In genomic region chr17:50169121-50169764, GRCh38 we compare ENCODE assay signal across 8 cellular contexts. TPM values are rescaled to one million over a fixed set of nuclear protein-coding genes. Genes with fewer than 3 reads are reported as not detected.
DNase-seq lines count a peak whose midpoint lies in the region; ATAC-seq, FAIRE-seq and TF ChIP-seq lines count a peak whose summit lies in the region.

No MANE protein-coding gene starts in this region.

- no peak for TF ChIP-seq POLR2A in A549 (IDR thresholded peaks at IDR 0.05; ENCODE audit: low read length)
- no peak for TF ChIP-seq POLR2A in upper lobe of left lung (IDR thresholded peaks at IDR 0.05)

- ATAC-seq in A549 (peak; percentile 49 to 77), upper lobe of left lung (ENCODE audit: low FRiP score in 2 of 2) (peak; percentile 71 to 79), GM21723 (IDR thresholded peaks at IDR 0.05; ENCODE audit: unreplicated experiment) (no peak)
- ATAC-seq in activated CD4-positive, alpha-beta T cell treated with anti-CD3 and anti-CD28 coated beads for 36 hours = peak; percentile 77

- H3K4me1 ChIP-seq in A549 (peaks cover 25% of the 10 kb centered on the region), upper lobe of left lung (peaks cover 0 to 11% (median 0%) of the 10 kb centered on the region in 4 donors)

- WGBS in A549 (ENCODE audit: missing lambda C conversion rate) = 20% methylated on average over 14 of the region's 14 CpGs
- 30 to 36% methylated on average over 14 of the region's 14 CpGs for WGBS in upper lobe of left lung, 2 donors

- no peaks in the 10 kb centered on the region for H3K27me3 Mint-ChIP-seq in activated CD4-positive, alpha-beta T cell treated with anti-CD3 and anti-CD28 coated beads for 36 hours

- H3K27ac ChIP-seq in A549 (peak overlapping the region; percentile 41 to 55; a peak in 5 of 6 replicates), upper lobe of left lung (no peak overlapping the region)

- H3K9me3 ChIP-seq in A549 = no peaks in the 10 kb centered on the region
- H3K9me3 ChIP-seq in upper lobe of left lung = no peaks in the 10 kb centered on the region

- FAIRE-seq in A549 (lab: Jason Lieb, UNC) = peak; percentile 49

- peak; percentile 97 for TF ChIP-seq CTCF in A549 (IDR thresholded peaks at IDR 0.05)
- peak; percentile 94 for TF ChIP-seq CTCF in GM12872 (IDR thresholded peaks at IDR 0.05; ENCODE audit: insufficient read depth, low read depth, low read length)
- TF ChIP-seq CTCF in upper lobe of left lung (IDR thresholded peaks at IDR 0.05) = peak; percentile 48 to 90 (median 80)

- peak overlapping the region; percentile 11 for H3K27ac Mint-ChIP-seq in activated CD4-positive, alpha-beta T cell treated with anti-CD3 and anti-CD28 coated beads for 36 hours

- no peaks in the 10 kb centered on the region for H3K36me3 ChIP-seq in upper lobe of left lung

- H3K4me3 ChIP-seq in A549 = no peak overlapping the region
- no peak overlapping the region for H3K4me3 ChIP-seq in upper lobe of left lung

- POLR2A ChIA-PET in A549 (lab: Yijun Ruan, JAX) = interaction anchor here (0.6 to 1.9 kb wide), 4 partner anchors 9 to 462 kb away, joined by 3 to 9 read pairs (median 3); partner anchors contain the start of gene SLC35B1
- POLR2A ChIA-PET in activated CD4-positive, alpha-beta T cell treated with anti-CD3 and anti-CD28 coated beads for 36 hours (lab: Charles Lee) = interaction anchor here (0.6 to 0.7 kb wide), 3 partner anchors 15 to 694 kb away, joined by 3 to 8 read pairs (median 4); no protein-coding TSS in a partner anchor

- no peaks in the 10 kb centered on the region for H3K27me3 ChIP-seq in upper lobe of left lung

- intact Hi-C loops in activated CD4-positive, alpha-beta T cell treated with anti-CD3 and anti-CD28 coated beads for 36 hours (cut with DNase I, micrococcal nuclease) = loop anchor here (1.0 kb wide), 2 partner anchors 29 to 128 kb away; no protein-coding TSS in a partner anchor

- TF ChIP-seq RAD21 in A549 (conservative IDR thresholded peaks at IDR 0.05 in 1 of 2, IDR thresholded peaks at IDR 0.05 in 1 of 2) = peak; percentile 98 to 99

- peaks cover 9% of the 10 kb centered on the region for H3K4me1 Mint-ChIP-seq in activated CD4-positive, alpha-beta T cell treated with anti-CD3 and anti-CD28 coated beads for 36 hours

- no peaks in the 10 kb centered on the region for H3K36me3 Mint-ChIP-seq in activated CD4-positive, alpha-beta T cell treated with anti-CD3 and anti-CD28 coated beads for 36 hours (ENCODE audit: low read depth)

- CTCF ChIA-PET in A549 (lab: Yijun Ruan, JAX) = interaction anchor here (0.6 to 17.0 kb wide), 73 partner anchors 8 to 1787 kb away, joined by 3 to 817 read pairs (median 4); partner anchors contain the start of genes COL1A1, EME1, LRRC59 and MRPL27
- CTCF ChIA-PET in activated CD4-positive, alpha-beta T cell treated with anti-CD3 and anti-CD28 coated beads for 36 hours (lab: Charles Lee) = interaction anchor here (0.5 to 3.6 kb wide), 34 partner anchors 8 to 499 kb away, joined by 3 to 34 read pairs (median 4); partner anchors contain the start of gene COL1A1

- TF ChIP-seq EP300 in A549 (IDR thresholded peaks at IDR 0.05) (no peak), upper lobe of left lung (IDR thresholded peaks at IDR 0.05) (no peak)

- DNase-seq in A549 (ENCODE audit: low read depth in 1 of 2, low spot score in 1 of 2) = peak; percentile 59 to 85
- peak; percentile 12 for DNase-seq in NCI-H345 treated with DMSO at 0.1 percent for 48 hours (lab: John Stamatoyannopoulos, UW; ENCODE audit: unreplicated experiment)
- DNase-seq in activated CD4-positive, alpha-beta T cell treated with anti-CD3 and anti-CD28 coated beads for 36 hours = peak; percentile 66
- DNase-seq in dermis microvascular lymphatic vessel endothelial cell (ENCODE audit: low read depth in 2 of 2) = peak; percentile 30 to 74
- peak; percentile 60 for DNase-seq in mucosa of gallbladder (ENCODE audit: low spot score)
- no peak for DNase-seq in upper lobe of left lung

- no peaks in the 10 kb centered on the region for H3K9me3 Mint-ChIP-seq in activated CD4-positive, alpha-beta T cell treated with anti-CD3 and anti-CD28 coated beads for 36 hours (ENCODE audit: low read depth)

- peak overlapping the region; percentile 31 for H3K4me2 ChIP-seq in A549

- H3K4me3 Mint-ChIP-seq in activated CD4-positive, alpha-beta T cell treated with anti-CD3 and anti-CD28 coated beads for 36 hours = peak overlapping the region; percentile 11

TF ChIP-seq in A549, 52 proteins besides CTCF, POLR2A, EP300 and RAD21 (continues in another document):
- TF ChIP-seq, protein P1, sequence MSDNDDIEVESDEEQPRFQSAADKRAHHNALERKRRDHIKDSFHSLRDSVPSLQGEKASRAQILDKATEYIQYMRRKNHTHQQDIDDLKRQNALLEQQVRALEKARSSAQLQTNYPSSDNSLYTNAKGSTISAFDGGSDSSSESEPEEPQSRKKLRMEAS (IDR thresholded peaks at IDR 0.05) = peak; percentile 49; the same call in 1 of the 2 replicates
- TF ChIP-seq CBX8 (IDR thresholded peaks at IDR 0.05) (no peak), MYC (IDR thresholded peaks at IDR 0.05; ENCODE audit: borderline replicate concordance, low read length) (peak; percentile 45; the same call in 1 of the 2 replicates), USF2 (IDR thresholded peaks at IDR 0.05) (no peak), BHLHE40 (IDR thresholded peaks at IDR 0.05; ENCODE audit: low read depth, low read length) (no peak), CHD4 (IDR thresholded peaks at IDR 0.05; ENCODE audit: borderline replicate concordance) (no peak), POLR2AphosphoS2 (conservative IDR thresholded peaks at IDR 0.05; ENCODE audit: low read length) (no peak), MAZ (IDR thresholded peaks at IDR 0.05; ENCODE audit: borderline replicate concordance, low read depth, low read length) (no peak), TFCP2L1 (CRISPR knock-in tag; IDR thresholded peaks at IDR 0.05) (no peak)

RNA-seq across cellular contexts. Expression of gene SGCA, which starts 3.4 kb away (rescaled TPM):
- polyA plus RNA-seq in A549 (2011; rRNA removed) = 0.44 and 0.90 TPM in 2 replicates
- 1.8 and 3.2 TPM in 2 replicates for polyA plus RNA-seq in A549 (2012; cell fraction: cytosol; rRNA removed)
- 1.2 and 1.9 TPM in 2 replicates for polyA plus RNA-seq in A549 (2012; cell fraction: nucleus; rRNA removed)
- 1.5 to 3.4 TPM (median 1.9 TPM) in 3 replicates for polyA plus RNA-seq in A549 (2017; fragmentation: RNase III; extraction: RNeasy Plus Mini Kit Qiagen cat#74134 plus additional on column Dnase treatment)
- not detected in 2 replicates for polyA minus RNA-seq in A549 (2011; rRNA and poly(A)+ RNA removed)
- under 1 TPM in 1 of 2 experiments, not detected in 1; 0.26 TPM for total RNA-seq in activated CD4-positive, alpha-beta T cell treated with anti-CD3 and anti-CD28 coated beads for 36 hours
- not detected in 2 replicates for total RNA-seq in dermis microvascular lymphatic vessel endothelial cell
- total RNA-seq in mucosa of gallbladder = 23.5 TPM
- total RNA-seq in upper lobe of left lung = 10 to 100 TPM in 5 of 6 donors, 1 to 10 TPM in 1; 1.6 to 19.7 (median 14.1) TPM

RNA-seq across cellular contexts. Expression of gene PPP1R9B, which starts 18.8 kb away (rescaled TPM):
- polyA plus RNA-seq in A549 (2011; rRNA removed) (16.8 and 22.0 TPM in 2 replicates), A549 (2017; fragmentation: RNase III; extraction: RNeasy Plus Mini Kit Qiagen cat#74134 plus additional on column Dnase treatment) (32.4 to 40.6 TPM (median 35.8 TPM) in 3 replicates)
- polyA plus RNA-seq in A549 (2012; cell fraction: cytosol; rRNA removed) = 18.9 and 19.4 TPM in 2 replicates
- 35.8 and 44.2 TPM in 2 replicates for polyA plus RNA-seq in A549 (2012; cell fraction: nucleus; rRNA removed)
- polyA minus RNA-seq in A549 (2011; rRNA and poly(A)+ RNA removed) = 25.9 and 27.1 TPM in 2 replicates
- total RNA-seq in activated CD4-positive, alpha-beta T cell treated with anti-CD3 and anti-CD28 coated beads for 36 hours = 10 to 100 TPM; 61.1 to 64.0 TPM
- total RNA-seq in dermis microvascular lymphatic vessel endothelial cell (21.3 and 23.6 TPM in 2 replicates), mucosa of gallbladder (61.5 TPM), upper lobe of left lung (100 to 1,000 TPM in 1 of 6 donors, 10 to 100 TPM in 5; 37.5 to 121 (median 74.7) TPM)

RNA-seq across cellular contexts. Expression of gene COL1A1, which starts 32.2 kb away (rescaled TPM):
- 4.4 and 4.6 TPM in 2 replicates for polyA plus RNA-seq in A549 (2011; rRNA removed)
- 14.2 and 19.6 TPM in 2 replicates for polyA plus RNA-seq in A549 (2012; cell fraction: cytosol; rRNA removed)
- polyA plus RNA-seq in A549 (2012; cell fraction: nucleus; rRNA removed) = 66.1 and 69.4 TPM in 2 replicates
- polyA plus RNA-seq in A549 (2017; fragmentation: RNase III; extraction: RNeasy Plus Mini Kit Qiagen cat#74134 plus additional on column Dnase treatment) = 18.1 to 34.3 TPM (median 31.6 TPM) in 3 replicates
- polyA minus RNA-seq in A549 (2011; rRNA and poly(A)+ RNA removed) = 10.9 TPM in 2 replicates
- under 1 TPM; 0.55 to 0.70 TPM for total RNA-seq in activated CD4-positive, alpha-beta T cell treated with anti-CD3 and anti-CD28 coated beads for 36 hours
- total RNA-seq in dermis microvascular lymphatic vessel endothelial cell = under 0.01 and 8.1 TPM in 2 replicates
- total RNA-seq in mucosa of gallbladder = 421 TPM
- total RNA-seq in upper lobe of left lung = 100 to 1,000 TPM in 3 of 6 donors, 10 to 100 TPM in 3; 15.4 to 555 (median 117) TPM

RNA-seq across cellular contexts. Expression of gene SAMD14, which starts 39.3 kb away (rescaled TPM):
- polyA plus RNA-seq in A549 (2011; rRNA removed) = 0.12 and 0.15 TPM in 2 replicates
- 0.22 and 0.31 TPM in 2 replicates for polyA plus RNA-seq in A549 (2012; cell fraction: cytosol; rRNA removed)
- 1.5 and 1.8 TPM in 2 replicates for polyA plus RNA-seq in A549 (2012; cell fraction: nucleus; rRNA removed)
- 0.42 to 0.75 TPM (median 0.74 TPM) in 3 replicates for polyA plus RNA-seq in A549 (2017; fragmentation: RNase III; extraction: RNeasy Plus Mini Kit Qiagen cat#74134 plus additional on column Dnase treatment)
- 0.58 and 0.83 TPM in 2 replicates for polyA minus RNA-seq in A549 (2011; rRNA and poly(A)+ RNA removed)
- 1 to 10 TPM in 1 of 2 experiments, under 1 TPM in 1; 0.77 to 1.1 TPM for total RNA-seq in activated CD4-positive, alpha-beta T cell treated with anti-CD3 and anti-CD28 coated beads for 36 hours
- 2.8 and 6.8 TPM in 2 replicates for total RNA-seq in dermis microvascular lymphatic vessel endothelial cell
- total RNA-seq in mucosa of gallbladder = 8.8 TPM
- total RNA-seq in upper lobe of left lung = 10 to 100 TPM in 2 of 6 donors, 1 to 10 TPM in 3, under 1 TPM in 1; 0.49 to 16.8 (median 5.6) TPM

Comparison
In these comparisons a context has a peak if more than half of its experiments do, and no peak if none do; other contexts are left out.
1. DNase-seq: peak in A549 (2 of 2), NCI-H345 treated with DMSO at 0.1 percent for 48 hours (single experiment), activated CD4-positive, alpha-beta T cell treated with anti-CD3 and anti-CD28 coated beads for 36 hours (single experiment), dermis microvascular lymphatic vessel endothelial cell (2 of 2) and mucosa of gallbladder (single experiment); none in upper lobe of left lung (0 of 2).
2. H3K27ac ChIP-seq: peak in A549 (2 of 2); none in upper lobe of left lung (0 of 4).
3. Peak in every context shown above with its lines, with median percentiles within 50 percentile points of each other: CTCF ChIP-seq.